Comparison of ENCODE assay signal across 1 cellular context in genomic region chr9:131039129-131039954, GRCh38.
TF ChIP-seq lines count a peak whose summit lies in the region.

No MANE protein-coding gene starts in this region.

TF ChIP-seq in IMR-90, 13 proteins besides CTCF, POLR2A, EP300 and RAD21:
- TF ChIP-seq FOS (IDR thresholded peaks at IDR 0.05; ENCODE audit: low read depth, low read length) (no peak), MAFK (IDR thresholded peaks at IDR 0.05; ENCODE audit: low read depth, low read length) (no peak), BHLHE40 (IDR thresholded peaks at IDR 0.05; ENCODE audit: low read depth, low read length) (no peak), CHD1 (IDR thresholded peaks at IDR 0.05; ENCODE audit: low read depth, low read length) (no peak), CEBPB (IDR thresholded peaks at IDR 0.05; ENCODE audit: low read depth, low read length) (no peak)
